Comparison of ENCODE assay signal across 8 cellular contexts in genomic region chr3:183178833-183179549, GRCh38. TPM values are rescaled to one million over a fixed set of nuclear protein-coding genes. Genes with fewer than 3 reads are reported as not detected.
DNase-seq lines count a peak whose midpoint lies in the region; ATAC-seq and TF ChIP-seq lines count a peak whose summit lies in the region.

No MANE protein-coding gene starts in this region.

- TF ChIP-seq CTCF in dorsolateral prefrontal cortex (IDR thresholded peaks at IDR 0.05 in 54 of 56, conservative IDR thresholded peaks at IDR 0.05 in 2 of 56; ENCODE audit: low read depth in 1 of 56, partially characterized antibody in 56 of 56): peak in 30 of 56 donors; percentile 4 to 52 (median 28)

- peak; percentile 64 for ATAC-seq in HG03442 (IDR thresholded peaks at IDR 0.05; ENCODE audit: unreplicated experiment)
- no peak for ATAC-seq in HG03139 (IDR thresholded peaks at IDR 0.05; ENCODE audit: unreplicated experiment)
- ATAC-seq in HG02798 (IDR thresholded peaks at IDR 0.05; ENCODE audit: poor library complexity, unreplicated experiment): no peak

- peak overlapping the region in 49 of 59 donors; percentile 3 to 86 (median 58) for H3K27ac ChIP-seq in dorsolateral prefrontal cortex

- peak overlapping the region; percentile 40; the same call in 1 of the 2 replicates for H3K4me3 ChIP-seq in GM08714 (ENCODE audit: low read length)
- peak overlapping the region; percentile 47 to 93 (median 70) for H3K4me3 ChIP-seq in dorsolateral prefrontal cortex

- intact Hi-C loops in dorsolateral prefrontal cortex (cut with DNase I): no loop called here

- DNase-seq in activated CD4-positive, alpha-beta T cell treated with anti-CD3 and anti-CD28 coated beads for 4 hours: peak; percentile 59
- DNase-seq in dorsolateral prefrontal cortex (peak; percentile 33 to 82 (median 56)), lung microvascular endothelial cell (ENCODE audit: low read depth in 2 of 2) (peak; percentile 59 to 76)
- peak; percentile 26 to 38 for DNase-seq in stimulated activated CD8-positive, alpha-beta memory T cell treated with anti-CD3 and anti-CD28 coated beads, Interleukin-15, amount 100 ng/mL, for 4 hours (ENCODE audit: low read depth in 2 of 2)

- no peaks in the 10 kb centered on the region for H3K27me3 ChIP-seq in dorsolateral prefrontal cortex

RNA-seq across cellular contexts. Expression of gene LAMP3, which starts 16.5 kb away (rescaled TPM):
- total RNA-seq in dorsolateral prefrontal cortex: 1 to 10 TPM in 12 of 120 experiments, under 1 TPM in 79, not detected in 29; 0.15 to 1.8 (median 0.50) TPM
- total RNA-seq in lung microvascular endothelial cell: 18.5 and 29.6 TPM in 2 replicates
